Comparison of ENCODE assay signal across 31 cellular contexts in genomic region chr6:102582569-102582968, GRCh38.
"Had no signal": no experiment of that assay in that cellular context is flagged by ENCODE, and none has a peak within 500 bp of the region (broad histone marks: within the 10 kb centered on the region; RNA-seq: fewer than 3 reads in every experiment).

No MANE protein-coding gene starts in this region.

- DNase-seq: activated CD4-positive, alpha-beta memory T cell treated with anti-CD3 and anti-CD28 coated beads, Interleukin-2, amount 10 ng/mL, durations not matched to agents 7 days and 5 days; activated CD4-positive, alpha-beta T cell treated with anti-CD3 and anti-CD28 coated beads for 1 hour; activated CD4-positive, alpha-beta T cell treated with anti-CD3 and anti-CD28 coated beads for 48 hours; activated CD4-positive, CD25-positive, alpha-beta regulatory T cell; activated CD8-positive, alpha-beta memory T cell treated with anti-CD3 and anti-CD28 coated beads for 24 hours; activated CD8-positive, alpha-beta memory T cell treated with anti-CD3 and anti-CD28 coated beads, Interleukin-2, amount 10 ng/mL, durations not matched to agents 7 days and 5 days; activated CD8-positive, alpha-beta memory T cell treated with anti-CD3 and anti-CD28 coated beads, Interleukin-2, amount 50 U/mL, for 48 hours; activated effector memory CD4-positive, alpha-beta T cell treated with Interleukin-2 at 50 U/mL for 16 hours; activated naive CD4-positive, alpha-beta T cell treated with anti-CD3 and anti-CD28 coated beads, Interleukin-2, amount 10 ng/mL, durations not matched to agents 7 days and 5 days; activated naive CD8-positive, alpha-beta T cell treated with anti-CD3 and anti-CD28 coated beads, Interleukin-2, amount 50 U/mL, for 24 hours; activated T-cell treated with anti-CD3 and anti-CD28 coated beads, Interleukin-2, amount 50 U/mL, for 48 hours; anterior cingulate cortex; NCI-H1105; NCI-H1436; NCI-H1694; NCI-H1930; NCI-H2081 treated with DMSO at 0.1 percent for 48 hours; NCI-H226; NCI-H446 treated with DMSO at 0.1 percent for 48 hours; NCI-H524 treated with DMSO at 0.1 percent for 48 hours; PC-3; Peyer's patch; RPMI8226; SW 1271; T-helper 1 cell; T-helper 2 cell; T-helper 9 cell had no signal

- H3K36me3 ChIP-seq: Peyer's patch had no signal

- H3K9me3 Mint-ChIP-seq: activated CD4-positive, alpha-beta memory T cell treated with anti-CD3 and anti-CD28 coated beads, Interleukin-2, amount 10 ng/mL, durations not matched to agents 7 days and 5 days; activated naive CD4-positive, alpha-beta T cell treated with anti-CD3 and anti-CD28 coated beads, Interleukin-2, amount 10 ng/mL, durations not matched to agents 7 days and 5 days; activated naive CD8-positive, alpha-beta T cell treated with anti-CD3 and anti-CD28 coated beads, Interleukin-2, amount 50 U/mL, for 24 hours had no signal

- H3K9me3 ChIP-seq: Peyer's patch had no signal

- H3K4me1 Mint-ChIP-seq: activated CD4-positive, alpha-beta memory T cell treated with anti-CD3 and anti-CD28 coated beads, Interleukin-2, amount 10 ng/mL, durations not matched to agents 7 days and 5 days; activated CD8-positive, alpha-beta memory T cell treated with anti-CD3 and anti-CD28 coated beads, Interleukin-2, amount 10 ng/mL, durations not matched to agents 7 days and 5 days; activated naive CD4-positive, alpha-beta T cell treated with anti-CD3 and anti-CD28 coated beads, Interleukin-2, amount 10 ng/mL, durations not matched to agents 7 days and 5 days; activated naive CD8-positive, alpha-beta T cell treated with anti-CD3 and anti-CD28 coated beads, Interleukin-2, amount 50 U/mL, for 24 hours; brain had no signal

- H3K27ac Mint-ChIP-seq: activated CD4-positive, alpha-beta memory T cell treated with anti-CD3 and anti-CD28 coated beads, Interleukin-2, amount 10 ng/mL, durations not matched to agents 7 days and 5 days; activated CD8-positive, alpha-beta memory T cell treated with anti-CD3 and anti-CD28 coated beads, Interleukin-2, amount 10 ng/mL, durations not matched to agents 7 days and 5 days; activated naive CD4-positive, alpha-beta T cell treated with anti-CD3 and anti-CD28 coated beads, Interleukin-2, amount 10 ng/mL, durations not matched to agents 7 days and 5 days; activated naive CD8-positive, alpha-beta T cell; activated naive CD8-positive, alpha-beta T cell treated with anti-CD3 and anti-CD28 coated beads, Interleukin-2, amount 50 U/mL, for 24 hours; brain had no signal

- H3K27me3 ChIP-seq: Peyer's patch had no signal

- ATAC-seq: activated CD8-positive, alpha-beta memory T cell treated with anti-CD3 and anti-CD28 coated beads, Interleukin-2, amount 10 ng/mL, durations not matched to agents 7 days and 5 days; activated naive CD8-positive, alpha-beta T cell treated with anti-CD3 and anti-CD28 coated beads, Interleukin-2, amount 50 U/mL, for 24 hours; K562; PC-3 had no signal

- H3K4me1 ChIP-seq: Peyer's patch had no signal

- H3K4me3 Mint-ChIP-seq: activated CD4-positive, alpha-beta memory T cell treated with anti-CD3 and anti-CD28 coated beads, Interleukin-2, amount 10 ng/mL, durations not matched to agents 7 days and 5 days; activated CD8-positive, alpha-beta memory T cell treated with anti-CD3 and anti-CD28 coated beads, Interleukin-2, amount 10 ng/mL, durations not matched to agents 7 days and 5 days; activated naive CD4-positive, alpha-beta T cell treated with anti-CD3 and anti-CD28 coated beads, Interleukin-2, amount 10 ng/mL, durations not matched to agents 7 days and 5 days; activated naive CD8-positive, alpha-beta T cell; activated naive CD8-positive, alpha-beta T cell treated with anti-CD3 and anti-CD28 coated beads, Interleukin-2, amount 50 U/mL, for 24 hours; brain had no signal

- H3K36me3 Mint-ChIP-seq: activated CD8-positive, alpha-beta memory T cell treated with anti-CD3 and anti-CD28 coated beads, Interleukin-2, amount 10 ng/mL, durations not matched to agents 7 days and 5 days; activated naive CD4-positive, alpha-beta T cell treated with anti-CD3 and anti-CD28 coated beads, Interleukin-2, amount 10 ng/mL, durations not matched to agents 7 days and 5 days; activated naive CD8-positive, alpha-beta T cell; brain had no signal

- H3K4me3 ChIP-seq: K562, Peyer's patch had no signal

- H3K27ac ChIP-seq: Peyer's patch, VCaP had no signal

- H3K27me3 Mint-ChIP-seq: activated CD4-positive, alpha-beta memory T cell treated with anti-CD3 and anti-CD28 coated beads, Interleukin-2, amount 10 ng/mL, durations not matched to agents 7 days and 5 days; activated CD8-positive, alpha-beta memory T cell treated with anti-CD3 and anti-CD28 coated beads, Interleukin-2, amount 10 ng/mL, durations not matched to agents 7 days and 5 days; activated naive CD4-positive, alpha-beta T cell treated with anti-CD3 and anti-CD28 coated beads, Interleukin-2, amount 10 ng/mL, durations not matched to agents 7 days and 5 days; activated naive CD8-positive, alpha-beta T cell; activated naive CD8-positive, alpha-beta T cell treated with anti-CD3 and anti-CD28 coated beads, Interleukin-2, amount 50 U/mL, for 24 hours; brain had no signal
